Comparison of ENCODE assay signal across 29 cellular contexts in genomic region chr21:44790401-44790800, GRCh38.
"Had no signal": no experiment of that assay in that cellular context is flagged by ENCODE, and none has a peak within 500 bp of the region (broad histone marks: within the 10 kb centered on the region; RNA-seq: fewer than 3 reads in every experiment).

No MANE protein-coding gene starts in this region.

- H3K4me3 Mint-ChIP-seq: activated CD8-positive, alpha-beta memory T cell treated with anti-CD3 and anti-CD28 coated beads, Interleukin-2, amount 10 ng/mL, durations not matched to agents 7 days and 5 days; activated CD8-positive, alpha-beta T cell treated with anti-CD3 and anti-CD28 coated beads for 36 hours; neural crest cell; T-helper 17 cell had no signal

- H3K36me3 ChIP-seq: breast epithelium, colonic mucosa, right lobe of liver had no signal

- H3K27me3 ChIP-seq: breast epithelium, colonic mucosa, dorsolateral prefrontal cortex, esophagus squamous epithelium, gastroesophageal sphincter, heart right ventricle, right lobe of liver, upper lobe of left lung had no signal

- H3K9me3 ChIP-seq: breast epithelium, colonic mucosa, esophagus squamous epithelium, gastroesophageal sphincter, heart right ventricle, mucosa of descending colon, right lobe of liver, thoracic aorta, upper lobe of left lung had no signal

- H3K27me3 Mint-ChIP-seq: activated CD8-positive, alpha-beta memory T cell treated with anti-CD3 and anti-CD28 coated beads, Interleukin-2, amount 10 ng/mL, durations not matched to agents 7 days and 5 days; activated CD8-positive, alpha-beta T cell treated with anti-CD3 and anti-CD28 coated beads for 36 hours; naive thymus-derived CD4-positive, alpha-beta T cell; T-helper 17 cell had no signal

- H3K4me1 ChIP-seq: colonic mucosa had no signal

- H3K9me3 Mint-ChIP-seq: activated CD8-positive, alpha-beta T cell treated with anti-CD3 and anti-CD28 coated beads for 36 hours; activated naive CD4-positive, alpha-beta T cell treated with anti-CD3 and anti-CD28 coated beads, Interleukin-2, amount 50 U/mL, for 72 hours; naive thymus-derived CD4-positive, alpha-beta T cell; neural crest cell had no signal

- H3K27ac ChIP-seq: breast epithelium, colonic mucosa, dorsolateral prefrontal cortex, esophagus squamous epithelium, gastroesophageal sphincter, heart right ventricle, right lobe of liver, skin epidermis, thoracic aorta, upper lobe of left lung had no signal

- H3K4me3 ChIP-seq: breast epithelium, colonic mucosa, dorsolateral prefrontal cortex, esophagus squamous epithelium, gastroesophageal sphincter, heart right ventricle, mucosa of descending colon, right lobe of liver, skin epidermis, thoracic aorta, upper lobe of left lung had no signal

- H3K27ac Mint-ChIP-seq: activated CD8-positive, alpha-beta T cell treated with anti-CD3 and anti-CD28 coated beads for 36 hours; T-helper 17 cell had no signal

- FAIRE-seq: astrocyte, keratinocyte had no signal

- ATAC-seq: activated CD8-positive, alpha-beta memory T cell treated with anti-CD3 and anti-CD28 coated beads, Interleukin-2, amount 10 ng/mL, durations not matched to agents 7 days and 5 days; activated CD8-positive, alpha-beta T cell treated with anti-CD3 and anti-CD28 coated beads for 36 hours; gastroesophageal sphincter; heart right ventricle; left colon; naive thymus-derived CD4-positive, alpha-beta T cell; right lobe of liver; T-helper 17 cell had no signal

- DNase-seq: activated CD4-positive, alpha-beta T cell treated with anti-CD3 and anti-CD28 coated beads for 48 hours; activated CD4-positive, CD25-positive, alpha-beta regulatory T cell; activated CD8-positive, alpha-beta memory T cell treated with anti-CD3 and anti-CD28 coated beads, Interleukin-2, amount 10 ng/mL, durations not matched to agents 7 days and 5 days; activated CD8-positive, alpha-beta T cell treated with anti-CD3 and anti-CD28 coated beads for 36 hours; activated gamma-delta T cell treated with Interleukin-2 at 50 U/mL for 16 hours; activated T-cell treated with anti-CD3 and anti-CD28 coated beads for 4 hours; colonic mucosa; dorsolateral prefrontal cortex; esophagus squamous epithelium; heart right ventricle; left colon; mesendoderm; mucosa of descending colon; naive thymus-derived CD4-positive, alpha-beta T cell; occipital lobe; posterior cingulate gyrus; stimulated activated CD4-positive, alpha-beta T cell treated with anti-CD3 and anti-CD28 coated beads, Interleukin-1b, Interleukin-23, amount 100 ng/mL, for 48 hours; SW 1271; T-helper 17 cell; upper lobe of left lung had no signal
